17 cellular contexts compared by ENCODE assay signal in genomic region chr12:111954974-111955373, GRCh38.
"Had no signal": no experiment of that assay in that cellular context is flagged by ENCODE, and none has a peak within 500 bp of the region (broad histone marks: within the 10 kb centered on the region; RNA-seq: fewer than 3 reads in every experiment).

No MANE protein-coding gene starts in this region.

- H3K27me3 Mint-ChIP-seq: naive thymus-derived CD4-positive, alpha-beta T cell; stimulated activated memory B cell treated with anti-CD40 and anti-IgM and Interleukin-4, amounts not matched to agents 10 μg/mL and 1 μg/mL and 100 μg/mL, for 72 hours; stimulated activated naive CD8-positive, alpha-beta T cell treated with anti-CD3 and anti-CD28 coated beads, Interleukin-15, Interleukin-2, amounts not matched to agents 100 ng/mL and 50 ng/mL, for 24 hours had no signal

- DNase-seq: dermis blood vessel endothelial cell; foreskin melanocyte; heart left ventricle; hippocampal formation; mammary epithelial cell; naive thymus-derived CD4-positive, alpha-beta T cell; nephron progenitor cell; psoas muscle; retina; spleen; stimulated activated CD4-positive, alpha-beta T cell treated with anti-CD3 and anti-CD28 coated beads, Interleukin-15, amount 100 ng/mL, for 24 hours; stimulated activated CD4-positive, alpha-beta T cell treated with anti-CD3 and anti-CD28 coated beads, Interleukin-1b, Interleukin-23, amount 100 ng/mL, for 48 hours; stimulated activated CD4-positive, alpha-beta T cell treated with anti-CD3 and anti-CD28 coated beads, Interleukin-4, amount 100 ng/mL, for 24 hours; tibial artery; upper lobe of left lung had no signal

- H3K27ac Mint-ChIP-seq: nephron progenitor cell; stimulated activated memory B cell treated with anti-CD40 and anti-IgM and Interleukin-4, amounts not matched to agents 10 μg/mL and 1 μg/mL and 100 μg/mL, for 72 hours; stimulated activated naive CD8-positive, alpha-beta T cell treated with anti-CD3 and anti-CD28 coated beads, Interleukin-15, Interleukin-2, amounts not matched to agents 100 ng/mL and 50 ng/mL, for 24 hours had no signal

- H3K4me3 Mint-ChIP-seq: naive thymus-derived CD4-positive, alpha-beta T cell; nephron progenitor cell; stimulated activated memory B cell treated with anti-CD40 and anti-IgM and Interleukin-4, amounts not matched to agents 10 μg/mL and 1 μg/mL and 100 μg/mL, for 72 hours; stimulated activated naive CD8-positive, alpha-beta T cell treated with anti-CD3 and anti-CD28 coated beads, Interleukin-15, Interleukin-2, amounts not matched to agents 100 ng/mL and 50 ng/mL, for 24 hours had no signal

- H3K4me1 Mint-ChIP-seq: nephron progenitor cell had no signal
